2 cellular contexts compared by ENCODE assay signal in genomic region chr9:126947529-126947928, GRCh38.
A peak's percentile ranks its signal among the peaks of the same experiment; 100 is the strongest.
TF ChIP-seq lines count a peak whose summit lies in the region.

No MANE protein-coding gene starts in this region.

TF ChIP-seq in HCT116, 20 proteins besides CTCF, POLR2A, EP300 and RAD21:
- TF ChIP-seq ELF1 (IDR thresholded peaks at IDR 0.05; ENCODE audit: borderline replicate concordance, low read depth) (no peak), POLR2AphosphoS5 (IDR thresholded peaks at IDR 0.05; ENCODE audit: low read depth, low read length) (no peak), SP1 (IDR thresholded peaks at IDR 0.05; ENCODE audit: low read depth) (no peak), FOSL1 (IDR thresholded peaks at IDR 0.05; ENCODE audit: low read depth) (no peak), TCF7L2 (IDR thresholded peaks at IDR 0.05; ENCODE audit: borderline replicate concordance, extremely low read depth, insufficient read depth, insufficient read length) (no peak), SIN3A (IDR thresholded peaks at IDR 0.05; ENCODE audit: low read depth) (no peak), EZH2phosphoT487 (IDR thresholded peaks at IDR 0.05; ENCODE audit: borderline replicate concordance) (no peak), CBX3 (IDR thresholded peaks at IDR 0.05; ENCODE audit: low read depth) (no peak), SRF (IDR thresholded peaks at IDR 0.05; ENCODE audit: low read depth) (no peak), ZFX (IDR thresholded peaks at IDR 0.05) (no peak), CEBPB (IDR thresholded peaks at IDR 0.05; ENCODE audit: low read depth) (no peak), EGR1 (IDR thresholded peaks at IDR 0.05; ENCODE audit: low read depth) (no peak), ATF3 (IDR thresholded peaks at IDR 0.05) (no peak), YY1 (IDR thresholded peaks at IDR 0.05; ENCODE audit: extremely low read depth, insufficient replicate concordance, low read depth, low read length) (no peak), JUND (IDR thresholded peaks at IDR 0.05) (no peak)
- TF ChIP-seq, protein P1, sequence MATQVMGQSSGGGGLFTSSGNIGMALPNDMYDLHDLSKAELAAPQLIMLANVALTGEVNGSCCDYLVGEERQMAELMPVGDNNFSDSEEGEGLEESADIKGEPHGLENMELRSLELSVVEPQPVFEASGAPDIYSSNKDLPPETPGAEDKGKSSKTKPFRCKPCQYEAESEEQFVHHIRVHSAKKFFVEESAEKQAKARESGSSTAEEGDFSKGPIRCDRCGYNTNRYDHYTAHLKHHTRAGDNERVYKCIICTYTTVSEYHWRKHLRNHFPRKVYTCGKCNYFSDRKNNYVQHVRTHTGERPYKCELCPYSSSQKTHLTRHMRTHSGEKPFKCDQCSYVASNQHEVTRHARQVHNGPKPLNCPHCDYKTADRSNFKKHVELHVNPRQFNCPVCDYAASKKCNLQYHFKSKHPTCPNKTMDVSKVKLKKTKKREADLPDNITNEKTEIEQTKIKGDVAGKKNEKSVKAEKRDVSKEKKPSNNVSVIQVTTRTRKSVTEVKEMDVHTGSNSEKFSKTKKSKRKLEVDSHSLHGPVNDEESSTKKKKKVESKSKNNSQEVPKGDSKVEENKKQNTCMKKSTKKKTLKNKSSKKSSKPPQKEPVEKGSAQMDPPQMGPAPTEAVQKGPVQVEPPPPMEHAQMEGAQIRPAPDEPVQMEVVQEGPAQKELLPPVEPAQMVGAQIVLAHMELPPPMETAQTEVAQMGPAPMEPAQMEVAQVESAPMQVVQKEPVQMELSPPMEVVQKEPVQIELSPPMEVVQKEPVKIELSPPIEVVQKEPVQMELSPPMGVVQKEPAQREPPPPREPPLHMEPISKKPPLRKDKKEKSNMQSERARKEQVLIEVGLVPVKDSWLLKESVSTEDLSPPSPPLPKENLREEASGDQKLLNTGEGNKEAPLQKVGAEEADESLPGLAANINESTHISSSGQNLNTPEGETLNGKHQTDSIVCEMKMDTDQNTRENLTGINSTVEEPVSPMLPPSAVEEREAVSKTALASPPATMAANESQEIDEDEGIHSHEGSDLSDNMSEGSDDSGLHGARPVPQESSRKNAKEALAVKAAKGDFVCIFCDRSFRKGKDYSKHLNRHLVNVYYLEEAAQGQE (IDR thresholded peaks at IDR 0.05; ENCODE audit: low read depth), result no peak
- TF ChIP-seq, protein P2, sequence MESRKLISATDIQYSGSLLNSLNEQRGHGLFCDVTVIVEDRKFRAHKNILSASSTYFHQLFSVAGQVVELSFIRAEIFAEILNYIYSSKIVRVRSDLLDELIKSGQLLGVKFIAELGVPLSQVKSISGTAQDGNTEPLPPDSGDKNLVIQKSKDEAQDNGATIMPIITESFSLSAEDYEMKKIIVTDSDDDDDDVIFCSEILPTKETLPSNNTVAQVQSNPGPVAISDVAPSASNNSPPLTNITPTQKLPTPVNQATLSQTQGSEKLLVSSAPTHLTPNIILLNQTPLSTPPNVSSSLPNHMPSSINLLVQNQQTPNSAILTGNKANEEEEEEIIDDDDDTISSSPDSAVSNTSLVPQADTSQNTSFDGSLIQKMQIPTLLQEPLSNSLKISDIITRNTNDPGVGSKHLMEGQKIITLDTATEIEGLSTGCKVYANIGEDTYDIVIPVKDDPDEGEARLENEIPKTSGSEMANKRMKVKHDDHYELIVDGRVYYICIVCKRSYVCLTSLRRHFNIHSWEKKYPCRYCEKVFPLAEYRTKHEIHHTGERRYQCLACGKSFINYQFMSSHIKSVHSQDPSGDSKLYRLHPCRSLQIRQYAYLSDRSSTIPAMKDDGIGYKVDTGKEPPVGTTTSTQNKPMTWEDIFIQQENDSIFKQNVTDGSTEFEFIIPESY (IDR thresholded peaks at IDR 0.05; ENCODE audit: extremely low read depth, insufficient replicate concordance, low read length), result no peak
- TF ChIP-seq, protein P3, sequence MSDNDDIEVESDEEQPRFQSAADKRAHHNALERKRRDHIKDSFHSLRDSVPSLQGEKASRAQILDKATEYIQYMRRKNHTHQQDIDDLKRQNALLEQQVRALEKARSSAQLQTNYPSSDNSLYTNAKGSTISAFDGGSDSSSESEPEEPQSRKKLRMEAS (IDR thresholded peaks at IDR 0.05), result no peak

TF ChIP-seq in GM12878, 131 proteins besides CTCF, POLR2A, EP300 and RAD21:
- no peak for TF ChIP-seq RFX5 (IDR thresholded peaks at IDR 0.05; ENCODE audit: low read depth, low read length)
- peak; percentile 35; the same call in 1 of the 2 replicates for TF ChIP-seq SMC3 (IDR thresholded peaks at IDR 0.05; ENCODE audit: borderline replicate concordance, low read length)
